In genomic region chr9:109198736-109199384, GRCh38 we compare ENCODE assay signal across 13 cellular contexts. TPM values are rescaled to one million over a fixed set of nuclear protein-coding genes. Genes with fewer than 3 reads are reported as not detected.
A peak's percentile ranks its signal among the peaks of the same experiment; 100 is the strongest.
DNase-seq lines count a peak whose midpoint lies in the region; ATAC-seq and TF ChIP-seq lines count a peak whose summit lies in the region.
"Had no signal": no experiment of that assay in that cellular context is flagged by ENCODE, and none has a peak within 500 bp of the region (broad histone marks: within the 10 kb centered on the region; RNA-seq: fewer than 3 reads in every experiment).

No MANE protein-coding gene starts in this region.

- H3K9ac ChIP-seq in H9 (ENCODE audit: extremely low read depth, insufficient read length, low read length), result no peak overlapping the region

- WGBS in H9 (ENCODE audit: extremely low coverage, insufficient read length, low lambda C conversion rate), result no CpG with 5 or more reads among the region's 6 CpGs
- WGBS in ovary, 3 donors, result 83 to 85% (median 83%) methylated on average over 6 of the region's 6 CpGs

- TF ChIP-seq CTCF in H9 (conservative IDR thresholded peaks at IDR 0.05) (peak; percentile 59), VCaP (conservative IDR thresholded peaks at IDR 0.05) (peak; percentile 54; the same call in 1 of the 2 replicates), ovary (IDR thresholded peaks at IDR 0.05) (no peak)

- H3K27ac Mint-ChIP-seq in H9 (no peak overlapping the region), T-helper 17 cell (no peak overlapping the region)
- H3K27ac Mint-ChIP-seq: activated naive CD4-positive, alpha-beta T cell treated with anti-CD3 and anti-CD28 coated beads, Interleukin-2, amount 50 U/mL, for 24 hours; nephron progenitor cell had no signal

- peak; percentile 20 for DNase-seq in ELF-1 (ENCODE audit: low read depth, low spot score)
- DNase-seq in H9, result no peak
- no peak for DNase-seq in left colon
- DNase-seq in ovary, result no peak
- DNase-seq in cortex of kidney (lab: John Stamatoyannopoulos, UW), result no peak
- DNase-seq in T-helper 17 cell, result no peak
- no peak for DNase-seq in hypothalamus (lab: John Stamatoyannopoulos, UW)
- DNase-seq: activated CD4-positive, alpha-beta T cell treated with anti-CD3 and anti-CD28 coated beads, Interleukin-2, amount 50 U/mL, for 48 hours; nephron progenitor cell had no signal

- no peak overlapping the region for H3K4ac ChIP-seq in H9 (ENCODE audit: low read depth, low read length)

- H3K14ac ChIP-seq in H9 (ENCODE audit: insufficient read depth, low read length), result no peak overlapping the region

- H3K36me3 ChIP-seq in ovary, result no peaks in the 10 kb centered on the region

- H3K9me3 Mint-ChIP-seq in H9, result no peaks in the 10 kb centered on the region
- H3K9me3 Mint-ChIP-seq: activated naive CD4-positive, alpha-beta T cell treated with anti-CD3 and anti-CD28 coated beads, Interleukin-2, amount 50 U/mL, for 24 hours; nephron progenitor cell had no signal

- H3K9me3 ChIP-seq in H9 (ENCODE audit: control insufficient read depth, low read depth, low read length) (no peaks in the 10 kb centered on the region), ovary (no peaks in the 10 kb centered on the region), T-helper 17 cell (ENCODE audit: control insufficient read depth, low read length, poor library complexity, severe bottlenecking) (no peaks in the 10 kb centered on the region)
- H3K9me3 ChIP-seq: tibial nerve had no signal

- no peak overlapping the region for H4K8ac ChIP-seq in H9 (replicated peaks; ENCODE audit: insufficient read length, low read depth, low read length)

- H2BK20ac ChIP-seq in H9 (ENCODE audit: low read depth, low read length, poor library complexity, severe bottlenecking), result no peak overlapping the region

- H3K36me3 Mint-ChIP-seq in H9 (ENCODE audit: insufficient read depth in 1 of 3, low read depth in 3 of 3) (peaks cover 0 to 2% (median 0%) of the 10 kb centered on the region in 3 experiments; a peak in 1 of 7 replicates), T-helper 17 cell (ENCODE audit: low read depth) (peaks cover 2% of the 10 kb centered on the region)
- H3K36me3 Mint-ChIP-seq: activated naive CD4-positive, alpha-beta T cell treated with anti-CD3 and anti-CD28 coated beads, Interleukin-2, amount 50 U/mL, for 24 hours had no signal

- H3K4me1 Mint-ChIP-seq in H9, result peaks cover 6 to 8% of the 10 kb centered on the region in 2 experiments; a peak in 3 of 4 replicates
- no peaks in the 10 kb centered on the region for H3K4me1 Mint-ChIP-seq in T-helper 17 cell
- H3K4me1 Mint-ChIP-seq: activated naive CD4-positive, alpha-beta T cell treated with anti-CD3 and anti-CD28 coated beads, Interleukin-2, amount 50 U/mL, for 24 hours had no signal

- H2AFZ ChIP-seq in H9 (ENCODE audit: low read length), result no peak overlapping the region

- no peaks in the 10 kb centered on the region for H3K79me2 ChIP-seq in H9 (ENCODE audit: insufficient read depth, low read length)

- H3K56ac ChIP-seq in H9 (ENCODE audit: insufficient read length, low read depth, low read length), result no peak overlapping the region

- H3K23me2 ChIP-seq in H9 (ENCODE audit: insufficient read length, low read depth, low read length, poor library complexity, severe bottlenecking), result no peaks in the 10 kb centered on the region

- no peak for TF ChIP-seq POLR2A in ovary (IDR thresholded peaks at IDR 0.05)

- H2BK15ac ChIP-seq in H9 (ENCODE audit: low read depth, low read length), result no peak overlapping the region

- H3K4me2 ChIP-seq in H9 (ENCODE audit: insufficient read depth, insufficient read length, low read length), result no peak overlapping the region

- H3K79me1 ChIP-seq in H9 (ENCODE audit: insufficient read depth, low read depth, low read length, poor library complexity, severe bottlenecking), result no peaks in the 10 kb centered on the region

- no peak overlapping the region for H2BK5ac ChIP-seq in H9 (ENCODE audit: insufficient read length, low read length)

- ATAC-seq in left colon (peak; percentile 42), T-helper 17 cell (no peak)

- intact Hi-C loops in left colon (cut with DNase I, micrococcal nuclease), result no loop called here
- intact Hi-C loops in ovary (cut with DNase I), result no loop called here

- H3K4me3 Mint-ChIP-seq in H9, result no peak overlapping the region
- H3K4me3 Mint-ChIP-seq in T-helper 17 cell, result no peak overlapping the region
- H3K4me3 Mint-ChIP-seq: activated naive CD4-positive, alpha-beta T cell treated with anti-CD3 and anti-CD28 coated beads, Interleukin-2, amount 50 U/mL, for 24 hours; nephron progenitor cell had no signal

- no peak overlapping the region for H2AK5ac ChIP-seq in H9 (ENCODE audit: insufficient read length, low read length)

- no peaks in the 10 kb centered on the region for H4K20me1 ChIP-seq in H9 (ENCODE audit: control insufficient read depth, insufficient read depth, insufficient read length)

- no peak overlapping the region for H4K91ac ChIP-seq in H9 (ENCODE audit: insufficient read length, low read depth, low read length)

- H3K27me3 ChIP-seq in H9 (ENCODE audit: insufficient read depth, low read length), result no peaks in the 10 kb centered on the region
- H3K27me3 ChIP-seq in ovary, result no peaks in the 10 kb centered on the region
- H3K27me3 ChIP-seq: tibial nerve had no signal

- no peak overlapping the region for H2BK120ac ChIP-seq in H9 (ENCODE audit: low read depth, low read length, poor library complexity, severe bottlenecking)

- H3K27me3 Mint-ChIP-seq in H9 (ENCODE audit: low read depth), result no peaks in the 10 kb centered on the region
- H3K27me3 Mint-ChIP-seq in T-helper 17 cell, result peaks cover 11% of the 10 kb centered on the region

- H3K27ac ChIP-seq in H9 (ENCODE audit: insufficient read length, low read depth, low read length) (no peak overlapping the region), VCaP (no peak overlapping the region), ovary (no peak overlapping the region)
- H3K27ac ChIP-seq: tibial nerve had no signal

- H3T11ph ChIP-seq in H9 (ENCODE audit: low read length), result no peak overlapping the region

- H2BK12ac ChIP-seq in H9 (ENCODE audit: insufficient read length, low read depth, low read length), result no peak overlapping the region

- no peak overlapping the region for H3K23ac ChIP-seq in H9 (ENCODE audit: insufficient read length, low read depth, low read length)

- H3K4me1 ChIP-seq in H9 (ENCODE audit: insufficient read depth, low read length) (no peaks in the 10 kb centered on the region), ovary (ENCODE audit: insufficient read depth) (no peaks in the 10 kb centered on the region)

- TF ChIP-seq EP300 in ovary (IDR thresholded peaks at IDR 0.05), result no peak

- H4K5ac ChIP-seq in H9 (ENCODE audit: insufficient read length, low read depth, low read length), result no peak overlapping the region

- H3K4me3 ChIP-seq in ovary, result no peak overlapping the region
- H3K4me3 ChIP-seq: tibial nerve had no signal

- H3K18ac ChIP-seq in H9 (ENCODE audit: insufficient read length, low read depth, low read length), result no peak overlapping the region

RNA-seq across cellular contexts. Expression of gene FRRS1L, which starts 31.8 kb away (rescaled TPM):
- total RNA-seq in H9 (2021) (3.3 and 3.5 TPM in 2 replicates), left colon (under 1 TPM; 0.52 to 0.81 TPM), ovary (10 to 100 TPM in 6 of 7 donors, 1 to 10 TPM in 1; 8.3 to 49.8 (median 31.5) TPM), T-helper 17 cell (not detected)
- 10 to 100 TPM; 10.2 to 17.5 TPM for polyA plus RNA-seq in ovary
- total RNA-seq: T-helper 1 cell treated with Interleukin-12 subunit alpha and Interleukin-12 subunit beta and Interleukin-4 antibody, amounts not matched to agents 30 ng/mL and 1 ng/mL, for 36 hours had no signal

Comparison
In these comparisons a context has a peak if more than half of its experiments do, and no peak if none do; other contexts are left out.
1. CTCF ChIP-seq: peak in H9 (single experiment) and VCaP (single experiment); none in ovary (0 of 3).